17 cellular contexts compared by ENCODE assay signal in genomic region chr12:77190022-77190421, GRCh38.
DNase-seq lines count a peak whose midpoint lies in the region; FAIRE-seq and TF ChIP-seq lines count a peak whose summit lies in the region.
"Had no signal": no experiment of that assay in that cellular context is flagged by ENCODE, and none has a peak within 500 bp of the region (broad histone marks: within the 10 kb centered on the region; RNA-seq: fewer than 3 reads in every experiment).

No MANE protein-coding gene starts in this region.

- H3K36me3 ChIP-seq in ACC112 (ENCODE audit: insufficient read depth, low read length): no peaks in the 10 kb centered on the region
- H3K36me3 ChIP-seq: neutrophil had no signal

- H3K27me3 ChIP-seq in ACC112 (ENCODE audit: insufficient read depth, low read length): no peaks in the 10 kb centered on the region
- H3K27me3 ChIP-seq: neutrophil had no signal

- FAIRE-seq in H54 (lab: Jason Lieb, UNC): peak; percentile 62
- FAIRE-seq: small intestine had no signal

- no peak for TF ChIP-seq POLR2A in H54 (IDR thresholded peaks at IDR 0.05; ENCODE audit: low read depth, low read length)

- H3K27ac ChIP-seq in ACC112 (ENCODE audit: low read depth, low read length): peak overlapping the region; percentile 91
- H3K27ac ChIP-seq: HL-60, neutrophil had no signal

- H3K4me3 ChIP-seq in ACC112 (ENCODE audit: low read depth, low read length): peak overlapping the region; percentile 60
- no peak overlapping the region for H3K4me3 ChIP-seq in astrocyte of the cerebellum (ENCODE audit: low read depth, low read length)

- DNase-seq in H54 (ENCODE audit: insufficient read length, low spot score) (no peak), astrocyte of the cerebellum (ENCODE audit: low read depth) (peak; percentile 16), glomerular visceral epithelial cell (ENCODE audit: extremely low spot score) (peak; percentile 57), cerebellar cortex (ENCODE audit: low spot score) (no peak), NCI-H1417 treated with DMSO at 0.1 percent for 48 hours (lab: John Stamatoyannopoulos, UW) (no peak), SW 1271 (lab: John Stamatoyannopoulos, UW) (no peak)
- DNase-seq in central memory CD4-positive, alpha-beta T cell: no peak
- DNase-seq: activated naive CD4-positive, alpha-beta T cell treated with anti-CD3 and anti-CD28 coated beads, Interleukin-2, amount 50 U/mL, for 16 hours; Kasumi-1; NCI-H1694; NCI-H526 treated with DMSO at 0.1 percent for 48 hours; small intestine; stimulated activated naive CD8-positive, alpha-beta T cell treated with anti-CD3 and anti-CD28 coated beads, Interleukin-15, amount 100 ng/mL, for 72 hours; T-helper 2 cell had no signal

- no peak for TF ChIP-seq CTCF in astrocyte of the cerebellum (IDR thresholded peaks at IDR 0.05; ENCODE audit: low read depth, low read length, missing control alignments)

- peak overlapping the region; percentile 76 for H2AFZ ChIP-seq in ACC112 (ENCODE audit: low read length, unreplicated experiment)

- no peaks in the 10 kb centered on the region for H3K79me2 ChIP-seq in ACC112 (ENCODE audit: control insufficient read depth, insufficient read depth, low read length, unreplicated experiment)

- in situ Hi-C loops in astrocyte of the cerebellum (cut with HindIII; ENCODE audit: low sequenced_read_pairs): no loop called here

- peaks cover 25% of the 10 kb centered on the region for H3K4me1 ChIP-seq in ACC112 (ENCODE audit: control insufficient read depth, insufficient read depth, low read length, unreplicated experiment)

Comparison
In these comparisons a context has a peak if more than half of its experiments do, and no peak if none do; other contexts are left out.
1. DNase-seq: peak in astrocyte of the cerebellum (single experiment) and glomerular visceral epithelial cell (single experiment); none in H54 (single experiment), cerebellar cortex (single experiment), NCI-H1417 treated with DMSO at 0.1 percent for 48 hours (single experiment), central memory CD4-positive, alpha-beta T cell (single experiment) and SW 1271 (0 of 2).